15 cellular contexts compared by ENCODE assay signal in genomic region chr15:52137432-52138357, GRCh38. TPM values are rescaled to one million over a fixed set of nuclear protein-coding genes. Genes with fewer than 3 reads are reported as not detected.
DNase-seq lines count a peak whose midpoint lies in the region; ATAC-seq and TF ChIP-seq lines count a peak whose summit lies in the region.
"Had no signal": no experiment of that assay in that cellular context is flagged by ENCODE, and none has a peak within 500 bp of the region (broad histone marks: within the 10 kb centered on the region; RNA-seq: fewer than 3 reads in every experiment).

No MANE protein-coding gene starts in this region.

- peak overlapping the region in 2 of 3 donors; percentile 34 to 83 for H3K27ac Mint-ChIP-seq in CD4-positive, CD25-positive, alpha-beta regulatory T cell
- H3K27ac Mint-ChIP-seq in natural killer cell, result no peak overlapping the region
- H3K27ac Mint-ChIP-seq: activated CD4-positive, alpha-beta memory T cell treated with anti-CD3 and anti-CD28 coated beads for 36 hours; activated naive CD4-positive, alpha-beta T cell treated with anti-CD3 and anti-CD28 coated beads for 36 hours; CD8-positive, alpha-beta T cell; stimulated activated naive CD8-positive, alpha-beta T cell treated with anti-CD3 and anti-CD28 coated beads, Interleukin-15, Interleukin-2, amounts not matched to agents 100 ng/mL and 50 ng/mL, for 24 hours had no signal

- no peak overlapping the region for H3K27ac ChIP-seq in CD4-positive, CD25-positive, alpha-beta regulatory T cell (ENCODE audit: insufficient read depth, low read length, poor library complexity, severe bottlenecking)

- no peaks in the 10 kb centered on the region for H3K9me3 ChIP-seq in CD4-positive, CD25-positive, alpha-beta regulatory T cell (ENCODE audit: control insufficient read depth in 2 of 2, low read length in 2 of 2)

- no peak for DNase-seq in CD4-positive, CD25-positive, alpha-beta regulatory T cell
- DNase-seq in NB4 (ENCODE audit: low read depth) (peak; percentile 98), amniotic epithelial cell (ENCODE audit: low read depth) (peak; percentile 45), natural killer cell (no peak)
- no peak for DNase-seq in stimulated activated CD4-positive, alpha-beta T cell treated with anti-CD3 and anti-CD28 coated beads, Interleukin-4, amount 100 ng/mL, for 1 hour
- DNase-seq: activated CD4-positive, alpha-beta memory T cell treated with anti-CD3 and anti-CD28 coated beads for 36 hours; activated naive CD4-positive, alpha-beta T cell treated with anti-CD3 and anti-CD28 coated beads for 36 hours; CD8-positive, alpha-beta T cell; NCI-H1105 treated with DMSO at 0.1 percent for 48 hours had no signal

- H3K36me3 Mint-ChIP-seq in CD4-positive, CD25-positive, alpha-beta regulatory T cell, result peaks cover 38% of the 10 kb centered on the region
- H3K36me3 Mint-ChIP-seq in natural killer cell, result no peaks in the 10 kb centered on the region

- no peaks in the 10 kb centered on the region for H3K27me3 ChIP-seq in CD4-positive, CD25-positive, alpha-beta regulatory T cell (ENCODE audit: control insufficient read depth, insufficient read depth, low read length)

- H3K27me3 Mint-ChIP-seq in CD4-positive, CD25-positive, alpha-beta regulatory T cell, result peaks cover 4% of the 10 kb centered on the region
- H3K27me3 Mint-ChIP-seq in natural killer cell (ENCODE audit: low read depth in 2 of 2), result no peaks in the 10 kb centered on the region
- H3K27me3 Mint-ChIP-seq: activated CD4-positive, alpha-beta memory T cell treated with anti-CD3 and anti-CD28 coated beads for 36 hours; central memory CD8-positive, alpha-beta T cell; stimulated activated naive CD8-positive, alpha-beta T cell treated with anti-CD3 and anti-CD28 coated beads, Interleukin-15, Interleukin-2, amounts not matched to agents 100 ng/mL and 50 ng/mL, for 24 hours had no signal

- no peak overlapping the region for H3K4me3 Mint-ChIP-seq in CD4-positive, CD25-positive, alpha-beta regulatory T cell
- no peak overlapping the region for H3K4me3 Mint-ChIP-seq in natural killer cell
- H3K4me3 Mint-ChIP-seq: activated CD4-positive, alpha-beta memory T cell treated with anti-CD3 and anti-CD28 coated beads for 36 hours; activated naive CD4-positive, alpha-beta T cell treated with anti-CD3 and anti-CD28 coated beads for 36 hours; CD8-positive, alpha-beta T cell; central memory CD8-positive, alpha-beta T cell; stimulated activated naive CD8-positive, alpha-beta T cell treated with anti-CD3 and anti-CD28 coated beads, Interleukin-15, Interleukin-2, amounts not matched to agents 100 ng/mL and 50 ng/mL, for 24 hours had no signal

- peaks cover 7% of the 10 kb centered on the region for H3K4me1 ChIP-seq in CD4-positive, CD25-positive, alpha-beta regulatory T cell (ENCODE audit: control insufficient read depth, insufficient read depth, low read length, poor library complexity, severe bottlenecking)

- TF ChIP-seq POLR2A in NB4 (IDR thresholded peaks at IDR 0.05; ENCODE audit: extremely low read depth, insufficient read length), result peak; percentile 35

- no peaks in the 10 kb centered on the region for H3K9me3 Mint-ChIP-seq in CD4-positive, CD25-positive, alpha-beta regulatory T cell
- no peaks in the 10 kb centered on the region for H3K9me3 Mint-ChIP-seq in natural killer cell
- H3K9me3 Mint-ChIP-seq: activated CD4-positive, alpha-beta memory T cell treated with anti-CD3 and anti-CD28 coated beads for 36 hours; activated naive CD4-positive, alpha-beta T cell treated with anti-CD3 and anti-CD28 coated beads for 36 hours; CD8-positive, alpha-beta T cell; central memory CD8-positive, alpha-beta T cell; stimulated activated naive CD8-positive, alpha-beta T cell treated with anti-CD3 and anti-CD28 coated beads, Interleukin-15, Interleukin-2, amounts not matched to agents 100 ng/mL and 50 ng/mL, for 24 hours had no signal

- H3K4me1 Mint-ChIP-seq in CD4-positive, CD25-positive, alpha-beta regulatory T cell, result peaks cover 5 to 25% (median 8%) of the 10 kb centered on the region in 4 donors
- peaks cover 8 to 24% of the 10 kb centered on the region in 2 donors for H3K4me1 Mint-ChIP-seq in natural killer cell

- peaks cover 68% of the 10 kb centered on the region for H3K36me3 ChIP-seq in CD4-positive, CD25-positive, alpha-beta regulatory T cell (ENCODE audit: control insufficient read depth, insufficient read depth, low read length)

- ATAC-seq in CD4-positive, CD25-positive, alpha-beta regulatory T cell (ENCODE audit: low read depth in 2 of 2), result no peak
- ATAC-seq in natural killer cell, result peak in 2 of 3 donors; percentile 39 to 68
- no peak for ATAC-seq in GM21737 (IDR thresholded peaks at IDR 0.05; ENCODE audit: unreplicated experiment)
- ATAC-seq in GM21423 (IDR thresholded peaks at IDR 0.05; ENCODE audit: unreplicated experiment), result no peak
- no peak for ATAC-seq in HG02642 (IDR thresholded peaks at IDR 0.05; ENCODE audit: poor library complexity, unreplicated experiment)
- ATAC-seq: CD8-positive, alpha-beta T cell; esophagus mucosa had no signal

- intact Hi-C loops in natural killer cell (cut with micrococcal nuclease), result no loop called here

- TF ChIP-seq CTCF in NB4 (IDR thresholded peaks at IDR 0.05; ENCODE audit: low read depth, low read length), result no peak
- no peak for TF ChIP-seq CTCF in natural killer cell (IDR thresholded peaks at IDR 0.05)

- no peak overlapping the region for H3K4me3 ChIP-seq in CD4-positive, CD25-positive, alpha-beta regulatory T cell (ENCODE audit: low read depth, low read length)
- H3K4me3 ChIP-seq in NB4 (ENCODE audit: low read depth, low read length), result peak overlapping the region; percentile 63

RNA-seq across cellular contexts. Expression of gene BCL2L10, which starts 25.1 kb away (rescaled TPM):
- 0.42 TPM for total RNA-seq in CD4-positive, CD25-positive, alpha-beta regulatory T cell
- under 1 TPM in 1 of 4 donors, not detected in 3; 0.23 TPM for polyA plus RNA-seq in CD4-positive, CD25-positive, alpha-beta regulatory T cell
- total RNA-seq in natural killer cell, result under 1 TPM in 1 of 3 donors, not detected in 2; 0.45 TPM
- total RNA-seq: activated CD4-positive, alpha-beta memory T cell treated with anti-CD3 and anti-CD28 coated beads for 36 hours; activated naive CD4-positive, alpha-beta T cell treated with anti-CD3 and anti-CD28 coated beads for 36 hours had no signal

RNA-seq across cellular contexts. Expression of gene GNB5, which starts 53.5 kb away (rescaled TPM):
- total RNA-seq in CD4-positive, CD25-positive, alpha-beta regulatory T cell, result 87.6 TPM
- polyA plus RNA-seq in CD4-positive, CD25-positive, alpha-beta regulatory T cell, result 10 to 100 TPM; 64.3 to 66.5 (median 65.3) TPM
- 10 to 100 TPM; 22.5 to 31.3 (median 23.0) TPM for total RNA-seq in natural killer cell

Comparison
In these comparisons a context has a peak if more than half of its experiments do, and no peak if none do; other contexts are left out.
1. ATAC-seq: peak in natural killer cell (2 of 3); none in CD4-positive, CD25-positive, alpha-beta regulatory T cell (0 of 2), GM21737 (single experiment), GM21423 (single experiment) and HG02642 (single experiment).
2. DNase-seq: peak in NB4 (single experiment) and amniotic epithelial cell (single experiment); none in CD4-positive, CD25-positive, alpha-beta regulatory T cell (0 of 3), natural killer cell (single experiment) and stimulated activated CD4-positive, alpha-beta T cell treated with anti-CD3 and anti-CD28 coated beads, Interleukin-4, amount 100 ng/mL, for 1 hour (single experiment).
3. H3K27ac Mint-ChIP-seq: peak in CD4-positive, CD25-positive, alpha-beta regulatory T cell (2 of 3); none in natural killer cell (0 of 2).